ENCODE assay signal across 2 cellular contexts in the genomic region with DNA sequence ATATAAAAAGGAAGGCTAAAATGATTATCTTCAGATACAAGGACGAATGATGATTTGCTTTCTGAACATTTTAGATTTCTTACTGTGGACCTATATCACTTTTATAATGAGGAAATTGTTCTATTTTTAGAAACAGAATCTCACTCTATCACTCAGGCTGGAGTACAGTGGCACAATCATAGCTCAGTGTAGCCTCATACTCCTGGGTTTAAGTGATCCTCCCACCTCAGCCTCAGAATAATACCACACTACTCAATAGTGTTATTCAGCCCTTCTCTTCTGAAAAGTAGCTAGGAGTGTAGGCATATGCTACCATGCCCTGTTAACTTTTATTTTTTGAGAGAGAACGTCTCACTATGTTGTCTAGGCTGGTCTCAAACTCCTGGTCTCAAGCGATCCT.
TF ChIP-seq lines count a peak whose summit lies in the region.

No MANE protein-coding gene starts in this region.

TF ChIP-seq in SK-N-SH, 30 proteins besides CTCF, POLR2A, EP300 and RAD21 (continued from another document):
- TF ChIP-seq RFX5 (IDR thresholded peaks at IDR 0.05; ENCODE audit: low read length) (no peak), IRF3 (IDR thresholded peaks at IDR 0.05; ENCODE audit: low read depth, low read length) (no peak), SIN3A (IDR thresholded peaks at IDR 0.05; ENCODE audit: borderline replicate concordance, low read depth, low read length) (no peak), CHD2 (IDR thresholded peaks at IDR 0.05; ENCODE audit: low read length, partially characterized antibody) (no peak), GATA2 (CRISPR knock-in tag; IDR thresholded peaks at IDR 0.05) (no peak), PBX3 (IDR thresholded peaks at IDR 0.05) (no peak), RCOR1 (IDR thresholded peaks at IDR 0.05; ENCODE audit: low read length) (no peak), FOXJ3 (CRISPR knock-in tag; IDR thresholded peaks at IDR 0.05) (no peak), REST (IDR thresholded peaks at IDR 0.05; ENCODE audit: low read depth, low read length) (no peak), USF1 (IDR thresholded peaks at IDR 0.05; ENCODE audit: borderline replicate concordance, low read depth) (no peak), TCF12 (IDR thresholded peaks at IDR 0.05) (no peak), TEAD4 (IDR thresholded peaks at IDR 0.05; ENCODE audit: borderline replicate concordance, insufficient read depth) (no peak), FOSL2 (IDR thresholded peaks at IDR 0.05; ENCODE audit: borderline replicate concordance, low read depth) (no peak), EZH2phosphoT487 (IDR thresholded peaks at IDR 0.05; ENCODE audit: borderline replicate concordance, low read depth) (no peak)

TF ChIP-seq in GM23338, 12 proteins besides CTCF, POLR2A, EP300 and RAD21 (continued from another document):
- TF ChIP-seq, protein P1, sequence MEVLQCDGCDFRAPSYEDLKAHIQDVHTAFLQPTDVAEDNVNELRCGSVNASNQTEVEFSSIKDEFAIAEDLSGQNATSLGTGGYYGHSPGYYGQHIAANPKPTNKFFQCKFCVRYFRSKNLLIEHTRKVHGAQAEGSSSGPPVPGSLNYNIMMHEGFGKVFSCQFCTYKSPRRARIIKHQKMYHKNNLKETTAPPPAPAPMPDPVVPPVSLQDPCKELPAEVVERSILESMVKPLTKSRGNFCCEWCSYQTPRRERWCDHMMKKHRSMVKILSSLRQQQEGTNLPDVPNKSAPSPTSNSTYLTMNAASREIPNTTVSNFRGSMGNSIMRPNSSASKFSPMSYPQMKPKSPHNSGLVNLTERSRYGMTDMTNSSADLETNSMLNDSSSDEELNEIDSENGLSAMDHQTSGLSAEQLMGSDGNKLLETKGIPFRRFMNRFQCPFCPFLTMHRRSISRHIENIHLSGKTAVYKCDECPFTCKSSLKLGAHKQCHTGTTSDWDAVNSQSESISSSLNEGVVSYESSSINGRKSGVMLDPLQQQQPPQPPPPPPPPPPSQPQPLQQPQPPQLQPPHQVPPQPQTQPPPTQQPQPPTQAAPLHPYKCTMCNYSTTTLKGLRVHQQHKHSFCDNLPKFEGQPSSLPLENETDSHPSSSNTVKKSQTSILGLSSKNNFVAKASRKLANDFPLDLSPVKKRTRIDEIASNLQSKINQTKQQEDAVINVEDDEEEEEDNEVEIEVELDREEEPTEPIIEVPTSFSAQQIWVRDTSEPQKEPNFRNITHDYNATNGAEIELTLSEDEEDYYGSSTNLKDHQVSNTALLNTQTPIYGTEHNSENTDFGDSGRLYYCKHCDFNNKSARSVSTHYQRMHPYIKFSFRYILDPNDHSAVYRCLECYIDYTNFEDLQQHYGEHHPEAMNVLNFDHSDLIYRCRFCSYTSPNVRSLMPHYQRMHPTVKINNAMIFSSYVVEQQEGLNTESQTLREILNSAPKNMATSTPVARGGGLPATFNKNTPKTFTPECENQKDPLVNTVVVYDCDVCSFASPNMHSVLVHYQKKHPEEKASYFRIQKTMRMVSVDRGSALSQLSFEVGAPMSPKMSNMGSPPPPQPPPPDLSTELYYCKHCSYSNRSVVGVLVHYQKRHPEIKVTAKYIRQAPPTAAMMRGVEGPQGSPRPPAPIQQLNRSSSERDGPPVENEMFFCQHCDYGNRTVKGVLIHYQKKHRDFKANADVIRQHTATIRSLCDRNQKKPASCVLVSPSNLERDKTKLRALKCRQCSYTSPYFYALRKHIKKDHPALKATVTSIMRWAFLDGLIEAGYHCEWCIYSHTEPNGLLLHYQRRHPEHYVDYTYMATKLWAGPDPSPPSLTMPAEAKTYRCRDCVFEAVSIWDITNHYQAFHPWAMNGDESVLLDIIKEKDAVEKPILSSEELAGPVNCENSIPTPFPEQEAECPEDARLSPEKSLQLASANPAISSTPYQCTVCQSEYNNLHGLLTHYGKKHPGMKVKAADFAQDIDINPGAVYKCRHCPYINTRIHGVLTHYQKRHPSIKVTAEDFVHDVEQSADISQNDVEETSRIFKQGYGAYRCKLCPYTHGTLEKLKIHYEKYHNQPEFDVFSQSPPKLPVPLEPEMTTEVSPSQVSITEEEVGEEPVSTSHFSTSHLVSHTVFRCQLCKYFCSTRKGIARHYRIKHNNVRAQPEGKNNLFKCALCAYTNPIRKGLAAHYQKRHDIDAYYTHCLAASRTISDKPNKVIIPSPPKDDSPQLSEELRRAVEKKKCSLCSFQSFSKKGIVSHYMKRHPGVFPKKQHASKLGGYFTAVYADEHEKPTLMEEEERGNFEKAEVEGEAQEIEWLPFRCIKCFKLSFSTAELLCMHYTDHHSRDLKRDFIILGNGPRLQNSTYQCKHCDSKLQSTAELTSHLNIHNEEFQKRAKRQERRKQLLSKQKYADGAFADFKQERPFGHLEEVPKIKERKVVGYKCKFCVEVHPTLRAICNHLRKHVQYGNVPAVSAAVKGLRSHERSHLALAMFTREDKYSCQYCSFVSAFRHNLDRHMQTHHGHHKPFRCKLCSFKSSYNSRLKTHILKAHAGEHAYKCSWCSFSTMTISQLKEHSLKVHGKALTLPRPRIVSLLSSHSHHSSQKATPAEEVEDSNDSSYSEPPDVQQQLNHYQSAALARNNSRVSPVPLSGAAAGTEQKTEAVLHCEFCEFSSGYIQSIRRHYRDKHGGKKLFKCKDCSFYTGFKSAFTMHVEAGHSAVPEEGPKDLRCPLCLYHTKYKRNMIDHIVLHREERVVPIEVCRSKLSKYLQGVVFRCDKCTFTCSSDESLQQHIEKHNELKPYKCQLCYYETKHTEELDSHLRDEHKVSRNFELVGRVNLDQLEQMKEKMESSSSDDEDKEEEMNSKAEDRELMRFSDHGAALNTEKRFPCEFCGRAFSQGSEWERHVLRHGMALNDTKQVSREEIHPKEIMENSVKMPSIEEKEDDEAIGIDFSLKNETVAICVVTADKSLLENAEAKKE (CRISPR knock-in tag; IDR thresholded peaks at IDR 0.05): no peak
- TF ChIP-seq ETS1 (IDR thresholded peaks at IDR 0.05) (no peak), JUNB (IDR thresholded peaks at IDR 0.05; ENCODE audit: unreplicated experiment) (no peak), REST (IDR thresholded peaks at IDR 0.05; ENCODE audit: unreplicated experiment) (no peak)
